In the genomic region with DNA sequence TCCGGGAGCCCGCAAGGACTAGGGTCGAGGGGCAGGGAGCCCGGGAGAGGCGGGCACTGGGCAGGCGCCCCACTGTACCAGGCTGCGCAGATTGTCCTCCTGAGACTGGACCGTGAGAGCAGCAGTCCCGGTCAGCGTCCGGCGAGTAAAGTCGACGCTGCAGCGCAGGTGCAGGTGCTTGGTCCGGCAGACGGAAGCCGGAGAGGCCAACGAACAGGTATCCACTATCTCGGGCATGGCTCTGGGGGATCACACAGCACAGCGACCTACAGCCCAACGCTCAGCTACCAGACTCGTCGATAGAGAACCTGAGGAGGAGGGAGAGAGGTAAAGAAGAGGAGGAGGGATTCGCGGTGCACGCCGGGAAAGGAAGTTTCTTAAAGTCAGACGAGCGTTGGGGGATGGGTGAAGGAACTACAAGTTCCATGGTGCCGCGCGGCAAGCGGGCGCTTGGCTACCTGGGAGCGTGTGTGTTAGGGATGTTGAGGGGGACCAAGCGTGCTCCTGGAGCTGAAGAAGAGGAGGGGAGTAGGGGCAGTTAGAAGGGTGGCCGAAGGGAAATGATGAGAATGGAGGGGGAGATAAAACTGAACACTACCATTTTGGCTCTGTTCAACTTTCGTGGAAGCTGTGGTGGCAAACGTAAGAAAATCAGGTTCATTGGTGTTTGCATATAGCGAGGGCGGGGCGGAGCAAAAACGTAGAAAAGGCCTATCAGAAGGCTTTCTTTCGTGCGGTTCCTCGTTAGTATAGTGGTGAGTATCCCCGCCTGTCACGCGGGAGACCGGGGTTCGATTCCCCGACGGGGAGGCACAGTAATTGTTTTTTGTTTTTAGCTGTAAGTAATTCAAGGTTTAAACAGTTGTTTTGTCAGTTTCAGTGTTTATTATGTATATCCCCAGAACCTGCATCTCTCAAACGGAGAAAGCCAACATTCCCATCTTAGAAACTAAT, we compare ENCODE assay signal across 1 cellular context.
A peak's percentile ranks its signal among the peaks of the same experiment; 100 is the strongest.
TF ChIP-seq lines count a peak whose summit lies in the region.

LTA4H (minus strand) TSS at position 305 of the 954 bp plus-strand sequence; CDS start at position 237, 68 bp downstream.

TF ChIP-seq in HepG2, 621 proteins besides CTCF, POLR2A, EP300 and RAD21 (continued from another document and continues in another):
- TF ChIP-seq, protein P1, sequence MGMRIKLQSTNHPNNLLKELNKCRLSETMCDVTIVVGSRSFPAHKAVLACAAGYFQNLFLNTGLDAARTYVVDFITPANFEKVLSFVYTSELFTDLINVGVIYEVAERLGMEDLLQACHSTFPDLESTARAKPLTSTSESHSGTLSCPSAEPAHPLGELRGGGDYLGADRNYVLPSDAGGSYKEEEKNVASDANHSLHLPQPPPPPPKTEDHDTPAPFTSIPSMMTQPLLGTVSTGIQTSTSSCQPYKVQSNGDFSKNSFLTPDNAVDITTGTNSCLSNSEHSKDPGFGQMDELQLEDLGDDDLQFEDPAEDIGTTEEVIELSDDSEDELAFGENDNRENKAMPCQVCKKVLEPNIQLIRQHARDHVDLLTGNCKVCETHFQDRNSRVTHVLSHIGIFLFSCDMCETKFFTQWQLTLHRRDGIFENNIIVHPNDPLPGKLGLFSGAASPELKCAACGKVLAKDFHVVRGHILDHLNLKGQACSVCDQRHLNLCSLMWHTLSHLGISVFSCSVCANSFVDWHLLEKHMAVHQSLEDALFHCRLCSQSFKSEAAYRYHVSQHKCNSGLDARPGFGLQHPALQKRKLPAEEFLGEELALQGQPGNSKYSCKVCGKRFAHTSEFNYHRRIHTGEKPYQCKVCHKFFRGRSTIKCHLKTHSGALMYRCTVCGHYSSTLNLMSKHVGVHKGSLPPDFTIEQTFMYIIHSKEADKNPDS (CRISPR knock-in tag; IDR thresholded peaks at IDR 0.05), result peak; percentile 78; the same call in 1 of the 2 replicates
- TF ChIP-seq MED1 (CRISPR knock-in tag; IDR thresholded peaks at IDR 0.05) (0 out of 2 replicates have a peak, but pooled peaks have one; percentile 16), MIER2 (CRISPR knock-in tag; IDR thresholded peaks at IDR 0.05) (peak; percentile 71; the same call in 1 of the 2 replicates), REXO4 (CRISPR knock-in tag; IDR thresholded peaks at IDR 0.05; ENCODE audit: borderline replicate concordance) (no peak), CREB1 (IDR thresholded peaks at IDR 0.05) (peak; percentile 39; the same call in 1 of the 2 replicates), CREB1 (CRISPR knock-in tag; IDR thresholded peaks at IDR 0.05) (peak; percentile 87), DBP (CRISPR knock-in tag; IDR thresholded peaks at IDR 0.05; ENCODE audit: not compliant biosample characterization) (peak; percentile 72), LCORL (IDR thresholded peaks at IDR 0.05) (no peak), LCORL (CRISPR knock-in tag; IDR thresholded peaks at IDR 0.05) (peak; percentile 60; the same call in 1 of the 2 replicates), SMC3 (IDR thresholded peaks at IDR 0.05; ENCODE audit: low read length) (peak; percentile 14; the same call in 1 of the 2 replicates), ZNF768 (CRISPR knock-in tag; IDR thresholded peaks at IDR 0.05) (peak; percentile 74; the same call in 1 of the 2 replicates), GABPA (IDR thresholded peaks at IDR 0.05; ENCODE audit: low read depth, low read length) (no peak), GABPA (CRISPR knock-in tag; IDR thresholded peaks at IDR 0.05; ENCODE audit: low read depth) (peak; percentile 70), ZNF468 (CRISPR knock-in tag; IDR thresholded peaks at IDR 0.05) (0 out of 2 replicates have a peak, but pooled peaks have one; percentile 18), RBFOX2 (IDR thresholded peaks at IDR 0.05; ENCODE audit: low read depth, low read length) (peak; percentile 70), POGZ (CRISPR knock-in tag; IDR thresholded peaks at IDR 0.05) (peak; percentile 63; the same call in 1 of the 2 replicates), MAZ (IDR thresholded peaks at IDR 0.05; ENCODE audit: borderline replicate concordance, low read depth, low read length) (0 out of 2 replicates have a peak, but pooled peaks have one; percentile 27), MAZ (CRISPR knock-in tag; IDR thresholded peaks at IDR 0.05; ENCODE audit: low read depth) (peak; percentile 84), ATF1 (CRISPR knock-in tag; IDR thresholded peaks at IDR 0.05) (peak; percentile 70), ZNF607 (CRISPR knock-in tag; IDR thresholded peaks at IDR 0.05; ENCODE audit: borderline replicate concordance) (peak; percentile 45; the same call in 1 of the 2 replicates), KLF15 (CRISPR knock-in tag; IDR thresholded peaks at IDR 0.05; ENCODE audit: borderline replicate concordance) (peak; percentile 36; the same call in 1 of the 2 replicates), ZNF678 (CRISPR knock-in tag; IDR thresholded peaks at IDR 0.05) (no peak), ZNF138 (CRISPR knock-in tag; IDR thresholded peaks at IDR 0.05; ENCODE audit: low read depth) (no peak), ATF7-NPFF (CRISPR knock-in tag; IDR thresholded peaks at IDR 0.05; ENCODE audit: low read depth) (peak; percentile 63; the same call in 1 of the 2 replicates), KLF9 (CRISPR knock-in tag; IDR thresholded peaks at IDR 0.05; ENCODE audit: low read depth) (0 out of 2 replicates have a peak, but pooled peaks have one; percentile 30), ZSCAN20 (CRISPR knock-in tag; IDR thresholded peaks at IDR 0.05; ENCODE audit: borderline replicate concordance) (peak; percentile 50; the same call in 1 of the 2 replicates), HDAC1 (CRISPR knock-in tag; IDR thresholded peaks at IDR 0.05) (peak; percentile 71), CBFB (CRISPR knock-in tag; IDR thresholded peaks at IDR 0.05) (peak; percentile 42), AKNA (CRISPR knock-in tag; IDR thresholded peaks at IDR 0.05; ENCODE audit: borderline replicate concordance) (0 out of 2 replicates have a peak, but pooled peaks have one; percentile 38), SP5 (CRISPR knock-in tag; IDR thresholded peaks at IDR 0.05; ENCODE audit: borderline replicate concordance, low read depth) (peak; percentile 67; the same call in 1 of the 2 replicates), ZSCAN25 (CRISPR knock-in tag; IDR thresholded peaks at IDR 0.05) (peak; percentile 71), ZNF263 (CRISPR knock-in tag; IDR thresholded peaks at IDR 0.05) (peak; percentile 98), TGIF2 (CRISPR knock-in tag; IDR thresholded peaks at IDR 0.05) (0 out of 2 replicates have a peak, but pooled peaks have one; percentile 18), ZNF331 (CRISPR knock-in tag; IDR thresholded peaks at IDR 0.05) (peak; percentile 52), JUNB (CRISPR knock-in tag; IDR thresholded peaks at IDR 0.05; ENCODE audit: borderline replicate concordance) (peak; percentile 29; the same call in 1 of the 2 replicates), MYC (CRISPR knock-in tag; IDR thresholded peaks at IDR 0.05; ENCODE audit: borderline replicate concordance) (no peak), ZBTB26 (CRISPR knock-in tag; IDR thresholded peaks at IDR 0.05; ENCODE audit: borderline replicate concordance) (0 out of 2 replicates have a peak, but pooled peaks have one; percentile 51), ZNF317 (CRISPR knock-in tag; IDR thresholded peaks at IDR 0.05) (peak; percentile 42; the same call in 1 of the 2 replicates), TEAD2 (CRISPR knock-in tag; IDR thresholded peaks at IDR 0.05) (0 out of 2 replicates have a peak, but pooled peaks have one; percentile 50), MAF1 (CRISPR knock-in tag; IDR thresholded peaks at IDR 0.05; ENCODE audit: borderline replicate concordance) (peak; percentile 99), ZNF790 (CRISPR knock-in tag; IDR thresholded peaks at IDR 0.05; ENCODE audit: borderline replicate concordance) (no peak)
- TF ChIP-seq, protein P2, sequence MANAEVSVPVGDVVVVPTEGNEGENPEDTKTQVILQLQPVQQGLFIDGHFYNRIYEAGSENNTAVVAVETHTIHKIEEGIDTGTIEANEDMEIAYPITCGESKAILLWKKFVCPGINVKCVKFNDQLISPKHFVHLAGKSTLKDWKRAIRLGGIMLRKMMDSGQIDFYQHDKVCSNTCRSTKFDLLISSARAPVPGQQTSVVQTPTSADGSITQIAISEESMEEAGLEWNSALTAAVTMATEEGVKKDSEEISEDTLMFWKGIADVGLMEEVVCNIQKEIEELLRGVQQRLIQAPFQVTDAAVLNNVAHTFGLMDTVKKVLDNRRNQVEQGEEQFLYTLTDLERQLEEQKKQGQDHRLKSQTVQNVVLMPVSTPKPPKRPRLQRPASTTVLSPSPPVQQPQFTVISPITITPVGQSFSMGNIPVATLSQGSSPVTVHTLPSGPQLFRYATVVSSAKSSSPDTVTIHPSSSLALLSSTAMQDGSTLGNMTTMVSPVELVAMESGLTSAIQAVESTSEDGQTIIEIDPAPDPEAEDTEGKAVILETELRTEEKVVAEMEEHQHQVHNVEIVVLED (CRISPR knock-in tag; IDR thresholded peaks at IDR 0.05; ENCODE audit: borderline replicate concordance), result peak; percentile 84
- TF ChIP-seq, protein P3, sequence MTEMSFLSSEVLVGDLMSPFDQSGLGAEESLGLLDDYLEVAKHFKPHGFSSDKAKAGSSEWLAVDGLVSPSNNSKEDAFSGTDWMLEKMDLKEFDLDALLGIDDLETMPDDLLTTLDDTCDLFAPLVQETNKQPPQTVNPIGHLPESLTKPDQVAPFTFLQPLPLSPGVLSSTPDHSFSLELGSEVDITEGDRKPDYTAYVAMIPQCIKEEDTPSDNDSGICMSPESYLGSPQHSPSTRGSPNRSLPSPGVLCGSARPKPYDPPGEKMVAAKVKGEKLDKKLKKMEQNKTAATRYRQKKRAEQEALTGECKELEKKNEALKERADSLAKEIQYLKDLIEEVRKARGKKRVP (CRISPR knock-in tag; IDR thresholded peaks at IDR 0.05), result peak in 1 of 2 experiments; percentile 59; a peak in 1 of 4 replicates
- TF ChIP-seq, protein P4, sequence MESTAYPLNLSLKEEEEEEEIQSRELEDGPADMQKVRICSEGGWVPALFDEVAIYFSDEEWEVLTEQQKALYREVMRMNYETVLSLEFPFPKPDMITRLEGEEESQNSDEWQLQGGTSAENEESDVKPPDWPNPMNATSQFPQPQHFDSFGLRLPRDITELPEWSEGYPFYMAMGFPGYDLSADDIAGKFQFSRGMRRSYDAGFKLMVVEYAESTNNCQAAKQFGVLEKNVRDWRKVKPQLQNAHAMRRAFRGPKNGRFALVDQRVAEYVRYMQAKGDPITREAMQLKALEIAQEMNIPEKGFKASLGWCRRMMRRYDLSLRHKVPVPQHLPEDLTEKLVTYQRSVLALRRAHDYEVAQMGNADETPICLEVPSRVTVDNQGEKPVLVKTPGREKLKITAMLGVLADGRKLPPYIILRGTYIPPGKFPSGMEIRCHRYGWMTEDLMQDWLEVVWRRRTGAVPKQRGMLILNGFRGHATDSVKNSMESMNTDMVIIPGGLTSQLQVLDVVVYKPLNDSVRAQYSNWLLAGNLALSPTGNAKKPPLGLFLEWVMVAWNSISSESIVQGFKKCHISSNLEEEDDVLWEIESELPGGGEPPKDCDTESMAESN (CRISPR knock-in tag; conservative IDR thresholded peaks at IDR 0.05), result 0 out of 2 replicates have a peak, but pooled peaks have one; percentile 50
